Comparison of ENCODE assay signal across 25 cellular contexts in genomic region chr11:131278472-131278871, GRCh38.
"Had no signal": no experiment of that assay in that cellular context is flagged by ENCODE, and none has a peak within 500 bp of the region (broad histone marks: within the 10 kb centered on the region; RNA-seq: fewer than 3 reads in every experiment).

No MANE protein-coding gene starts in this region.

- H3K4me3 ChIP-seq: gastroesophageal sphincter, hepatocyte, left lung, neural progenitor cell, pancreas, sigmoid colon, spleen, thyroid gland had no signal

- H3K4me1 ChIP-seq: gastroesophageal sphincter, left lung, pancreas, spleen had no signal

- H3K36me3 ChIP-seq: brain microvascular endothelial cell, gastroesophageal sphincter, left lung, neural progenitor cell, pancreas, sigmoid colon, spleen, thyroid gland had no signal

- H3K27me3 ChIP-seq: brain microvascular endothelial cell, hepatocyte, left lung, neural progenitor cell, pancreas, sigmoid colon, thyroid gland had no signal

- H3K9me3 ChIP-seq: gastroesophageal sphincter, left lung, pancreas, sigmoid colon, thyroid gland had no signal

- H3K9ac ChIP-seq: neural progenitor cell had no signal

- ATAC-seq: activated CD8-positive, alpha-beta memory T cell treated with anti-CD3 and anti-CD28 coated beads, Interleukin-2, amount 10 ng/mL, durations not matched to agents 7 days and 5 days; esophagus mucosa; gastroesophageal sphincter; left lung; pancreas; SK-N-SH treated with all-trans-retinoic acid at 6 μM for 48 hours; stimulated activated memory B cell treated with anti-CD40 and anti-IgM and Interleukin-4, amounts not matched to agents 10 μg/mL and 1 μg/mL and 100 μg/mL, for 72 hours had no signal

- H3K27ac ChIP-seq: brain microvascular endothelial cell, gastroesophageal sphincter, hepatocyte, left lung, neural progenitor cell, pancreas, sigmoid colon, spleen, thyroid gland had no signal

- DNase-seq: activated CD4-positive, alpha-beta memory T cell treated with anti-CD3 and anti-CD28 coated beads, Interleukin-2, amount 10 ng/mL, durations not matched to agents 7 days and 5 days; activated CD4-positive, alpha-beta T cell treated with anti-CD3 and anti-CD28 coated beads for 48 hours; activated CD4-positive, CD25-positive, alpha-beta regulatory T cell; activated CD8-positive, alpha-beta memory T cell treated with anti-CD3 and anti-CD28 coated beads, Interleukin-2, amount 10 ng/mL, durations not matched to agents 7 days and 5 days; activated naive CD4-positive, alpha-beta T cell treated with Interleukin-2 at 50 U/mL for 16 hours; activated naive CD8-positive, alpha-beta T cell treated with anti-CD3 and anti-CD28 coated beads, Interleukin-2, amount 10 ng/mL, durations not matched to agents 7 days and 5 days; aorta; brain microvascular endothelial cell; cortex of kidney; effector CD4-positive, alpha-beta T cell; kidney; left lung; pancreas; sigmoid colon; spleen; stimulated activated CD4-positive, alpha-beta T cell treated with anti-CD3 and anti-CD28 coated beads, Interleukin-4, amount 100 ng/mL, for 4 hours; T-helper 1 cell; T1000; thyroid gland had no signal
